10 cellular contexts compared by ENCODE assay signal in the genomic region with DNA sequence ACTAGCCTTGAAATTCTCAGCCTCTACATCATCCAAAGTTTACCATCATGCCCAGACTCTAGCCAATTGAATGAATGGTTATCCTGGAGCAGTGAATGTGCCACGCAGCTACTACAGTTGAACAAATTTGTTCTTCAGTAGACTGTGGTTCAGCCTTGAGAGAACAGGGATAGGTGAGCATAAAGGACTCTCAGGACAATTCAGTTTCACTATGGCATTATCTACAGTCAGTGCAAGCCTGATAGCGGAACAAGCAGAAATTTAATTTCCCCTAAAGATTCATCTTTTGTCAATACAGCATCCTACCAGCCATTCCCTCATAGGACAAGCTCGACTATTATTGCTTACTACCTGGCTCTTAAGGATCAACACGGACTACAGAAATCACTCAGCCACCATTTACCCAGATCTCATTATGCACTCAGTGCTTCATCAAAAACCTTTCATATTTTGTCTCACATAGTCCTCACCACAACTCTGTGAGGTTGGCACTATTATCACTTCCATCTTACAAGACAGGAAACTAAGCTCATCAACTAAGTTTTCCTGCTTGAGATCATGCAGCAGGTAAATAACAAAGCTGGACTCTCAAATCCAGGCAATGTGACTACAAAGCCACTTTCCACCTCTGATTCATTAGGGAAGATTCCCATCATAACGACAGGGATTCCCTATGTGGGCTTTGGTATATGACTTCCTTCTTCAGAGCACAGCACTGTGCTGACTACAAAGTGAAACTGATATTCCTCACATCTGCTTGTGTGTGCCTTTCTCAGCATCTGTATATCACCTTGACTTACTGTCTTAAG.
DNase-seq lines count a peak whose midpoint lies in the region; ATAC-seq lines count a peak whose summit lies in the region.
"Had no signal": no experiment of that assay in that cellular context is flagged by ENCODE, and none has a peak within 500 bp of the region (broad histone marks: within the 10 kb centered on the region; RNA-seq: fewer than 3 reads in every experiment).

No MANE protein-coding gene starts in this region.

- ATAC-seq in GM19023 (IDR thresholded peaks at IDR 0.05; ENCODE audit: unreplicated experiment) (peak; percentile 89), HG02938 (IDR thresholded peaks at IDR 0.05; ENCODE audit: unreplicated experiment) (peak; percentile 76)

- peaks cover 34% of the 10 kb centered on the region for H3K4me1 Mint-ChIP-seq in T-helper 2 cell treated with Interferon-gamma antibody and Interleukin-4, amounts not matched to agents 5 μg/mL and 100 μg/mL, for 36 hours (ENCODE audit: low read depth)

- peak overlapping the region; percentile 63 for H3K4me3 Mint-ChIP-seq in T-helper 2 cell treated with Interferon-gamma antibody and Interleukin-4, amounts not matched to agents 5 μg/mL and 100 μg/mL, for 36 hours

- no peak overlapping the region for H2AFZ ChIP-seq in ACC112 (ENCODE audit: low read length, unreplicated experiment)
- H2AFZ ChIP-seq: parathyroid adenoma had no signal

- peak; percentile 42 for DNase-seq in T-helper 2 cell treated with Interferon-gamma antibody and Interleukin-4, amounts not matched to agents 5 μg/mL and 100 μg/mL, for 36 hours (ENCODE audit: low spot score)
- DNase-seq in NCI-H748 treated with DMSO at 0.1 percent for 48 hours (lab: John Stamatoyannopoulos, UW) = no peak
- DNase-seq in activated effector memory CD4-positive, alpha-beta T cell treated with Interleukin-2 at 50 U/mL for 16 hours = no peak
- DNase-seq in A172 (ENCODE audit: low spot score) = no peak
- no peak for DNase-seq in C1 segment of cervical spinal cord (lab: John Stamatoyannopoulos, UW)

- H3K27ac Mint-ChIP-seq in T-helper 2 cell treated with Interferon-gamma antibody and Interleukin-4, amounts not matched to agents 5 μg/mL and 100 μg/mL, for 36 hours = peak overlapping the region; percentile 82

- H3K79me2 ChIP-seq in ACC112 (ENCODE audit: control insufficient read depth, insufficient read depth, low read length, unreplicated experiment) = no peaks in the 10 kb centered on the region
- H3K79me2 ChIP-seq: parathyroid adenoma had no signal

- H3K27me3 Mint-ChIP-seq in T-helper 2 cell treated with Interferon-gamma antibody and Interleukin-4, amounts not matched to agents 5 μg/mL and 100 μg/mL, for 36 hours (ENCODE audit: low read depth) = no peaks in the 10 kb centered on the region

- no peaks in the 10 kb centered on the region for H3K4me1 ChIP-seq in ACC112 (ENCODE audit: control insufficient read depth, insufficient read depth, low read length, unreplicated experiment)
- H3K4me1 ChIP-seq: parathyroid adenoma had no signal

- H3K27ac ChIP-seq in ACC112 (ENCODE audit: low read depth, low read length) = no peak overlapping the region
- H3K27ac ChIP-seq: C4-2B, parathyroid adenoma had no signal

- H3K9me3 Mint-ChIP-seq in T-helper 2 cell treated with Interferon-gamma antibody and Interleukin-4, amounts not matched to agents 5 μg/mL and 100 μg/mL, for 36 hours = peaks cover 5% of the 10 kb centered on the region

- H3K27me3 ChIP-seq in ACC112 (ENCODE audit: insufficient read depth, low read length) = no peaks in the 10 kb centered on the region

- H3K36me3 Mint-ChIP-seq in T-helper 2 cell treated with Interferon-gamma antibody and Interleukin-4, amounts not matched to agents 5 μg/mL and 100 μg/mL, for 36 hours (ENCODE audit: low read depth) = peaks cover 11% of the 10 kb centered on the region

- 0 out of 2 replicates have a peak overlapping the region, but pooled peaks have one; percentile 29 for H3K4me3 ChIP-seq in ACC112 (ENCODE audit: low read depth, low read length)

- no peaks in the 10 kb centered on the region for H3K36me3 ChIP-seq in ACC112 (ENCODE audit: insufficient read depth, low read length)
